Comparison of ENCODE assay signal across 1 cellular context in the genomic region with DNA sequence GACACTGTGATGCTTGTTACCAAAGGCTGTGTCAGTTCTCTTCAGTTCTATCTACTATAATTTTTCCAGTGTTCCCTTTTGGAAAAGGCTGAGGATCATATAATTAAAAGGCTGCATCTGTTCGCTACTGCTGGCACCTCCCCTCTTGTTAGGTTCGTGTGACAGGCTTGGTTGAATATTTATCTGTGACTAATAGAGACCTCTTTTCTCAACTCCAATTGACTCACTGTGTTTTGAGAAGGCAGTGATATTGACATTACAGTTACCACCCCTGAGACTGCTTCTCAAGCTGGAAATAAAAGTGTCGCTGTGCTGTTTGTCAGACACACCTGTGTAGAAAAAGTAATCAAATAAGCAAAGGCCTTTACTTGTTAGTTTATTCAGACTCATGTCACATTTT.
TF ChIP-seq lines count a peak whose summit lies in the region.

No MANE protein-coding gene starts in this region.

TF ChIP-seq in WTC11, 78 proteins besides CTCF, POLR2A, EP300 and RAD21 (continued from another document):
- TF ChIP-seq ZSCAN18 (CRISPR knock-in tag; IDR thresholded peaks at IDR 0.05): no peak
- TF ChIP-seq ZBTB43 (CRISPR knock-in tag; IDR thresholded peaks at IDR 0.05): no peak
- no peak for TF ChIP-seq ZNF416 (CRISPR knock-in tag; IDR thresholded peaks at IDR 0.05)
- TF ChIP-seq STAT6 (CRISPR knock-in tag; conservative IDR thresholded peaks at IDR 0.05; ENCODE audit: low read depth): no peak
- TF ChIP-seq CREB1 (CRISPR knock-in tag; IDR thresholded peaks at IDR 0.05): no peak
- TF ChIP-seq JUN (CRISPR knock-in tag; IDR thresholded peaks at IDR 0.05): no peak
- TF ChIP-seq ZNF532 (CRISPR knock-in tag; IDR thresholded peaks at IDR 0.05; ENCODE audit: borderline replicate concordance): no peak
TF ChIP-seq in WTC11: peak in this region for 0.
